19 cellular contexts compared by ENCODE assay signal in genomic region chr12:2841056-2841455, GRCh38. TPM values are rescaled to one million over a fixed set of nuclear protein-coding genes. Genes with fewer than 3 reads are reported as not detected.
"Had no signal": no experiment of that assay in that cellular context is flagged by ENCODE, and none has a peak within 500 bp of the region (broad histone marks: within the 10 kb centered on the region; RNA-seq: fewer than 3 reads in every experiment).

No MANE protein-coding gene starts in this region.

- H3K9me3 ChIP-seq: neutrophil, spleen, uterus had no signal

- DNase-seq: activated CD4-positive, alpha-beta T cell treated with anti-CD3 and anti-CD28 coated beads, Interleukin-2, amount 50 U/mL, for 1 hour; activated CD4-positive, CD25-positive, alpha-beta regulatory T cell treated with anti-CD3 and anti-CD28 coated beads, Interleukin-2, amount 50 U/mL, for 72 hours; activated CD8-positive, alpha-beta memory T cell treated with anti-CD3 and anti-CD28 coated beads, Interleukin-2, amount 50 U/mL, for 4 hours; activated naive CD4-positive, alpha-beta T cell treated with anti-CD3 and anti-CD28 coated beads for 36 hours; activated T-cell treated with anti-CD3 and anti-CD28 coated beads, Interleukin-2, amount 50 U/mL, for 4 hours; central memory CD4-positive, alpha-beta T cell; cortex of kidney; spleen; stimulated activated CD4-positive, alpha-beta T cell treated with anti-CD3 and anti-CD28 coated beads, Interleukin-4, amount 100 ng/mL, for 4 hours; T1000; uterus had no signal

- H3K27me3 ChIP-seq: neutrophil, spleen, uterus had no signal

- H3K4me1 ChIP-seq: uterus had no signal

- H3K36me3 ChIP-seq: neutrophil, uterus had no signal

- H3K27ac ChIP-seq: neutrophil, spleen, uterus, VCaP had no signal

- H3K4me3 ChIP-seq: spleen, uterus had no signal

RNA-seq across cellular contexts. Expression of gene NRIP2, which starts 6.2 kb away (rescaled TPM):
- total RNA-seq: activated naive CD4-positive, alpha-beta T cell treated with anti-CD3 and anti-CD28 coated beads for 36 hours; activated T-cell treated with anti-CD3 and anti-CD28 coated beads, Interleukin-2, amount 50 U/mL, for 4 hours; frontal cortex; lung microvascular endothelial cell; mesothelial cell of epicardium; natural killer cell treated with Interleukin-12 subunit alpha and Interleukin-12 subunit beta and Interleukin-15 and Interleukin-18, amount 100 ng/mL, for 72 hours had no signal

RNA-seq across cellular contexts. Expression of gene TEX52, which starts 15.8 kb away (rescaled TPM):
- total RNA-seq: activated naive CD4-positive, alpha-beta T cell treated with anti-CD3 and anti-CD28 coated beads for 36 hours; activated T-cell treated with anti-CD3 and anti-CD28 coated beads, Interleukin-2, amount 50 U/mL, for 4 hours; frontal cortex; left lobe of liver; lung microvascular endothelial cell; mesothelial cell of epicardium; natural killer cell treated with Interleukin-12 subunit alpha and Interleukin-12 subunit beta and Interleukin-15 and Interleukin-18, amount 100 ng/mL, for 72 hours; sciatic nerve; spleen; uterus had no signal
